Comparison of ENCODE assay signal across 33 cellular contexts in the genomic region with DNA sequence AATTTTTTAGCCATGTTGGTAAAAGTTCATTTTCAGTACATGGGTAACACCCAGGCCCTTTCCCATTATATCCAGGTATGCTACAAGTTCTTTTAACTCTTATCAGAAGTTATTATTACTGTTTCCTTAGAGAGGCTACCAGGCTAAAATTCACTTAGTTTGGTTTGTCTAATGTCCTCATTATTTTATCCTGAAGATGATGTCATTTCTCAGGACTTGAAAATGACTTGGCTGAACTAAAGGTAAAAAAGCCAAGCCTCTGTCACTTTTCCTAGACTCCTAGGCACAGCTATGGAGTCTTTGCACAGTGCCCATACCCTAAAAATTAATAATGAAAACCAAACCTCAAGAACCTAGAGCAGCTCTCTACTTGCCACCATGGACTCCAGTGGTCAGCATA. TPM values are rescaled to one million over a fixed set of nuclear protein-coding genes. Genes with fewer than 3 reads are reported as not detected.
"Had no signal": no experiment of that assay in that cellular context is flagged by ENCODE, and none has a peak within 500 bp of the region (broad histone marks: within the 10 kb centered on the region; RNA-seq: fewer than 3 reads in every experiment).

No MANE protein-coding gene starts in this region.

- H3K4me3 Mint-ChIP-seq: activated T-cell treated with anti-CD3 and anti-CD28 coated beads, Interleukin-2, amount 50 U/mL, for 72 hours; nephron progenitor cell; stimulated activated naive CD8-positive, alpha-beta T cell treated with anti-CD3 and anti-CD28 coated beads, Interleukin-15, amount 100 ng/mL, for 72 hours; T-helper 1 cell treated with Interleukin-12 subunit alpha and Interleukin-12 subunit beta and Interleukin-4 antibody, amounts not matched to agents 30 μg/mL and 1 μg/mL, for 36 hours had no signal

- H3K27ac Mint-ChIP-seq: nephron progenitor cell; T-helper 1 cell treated with Interleukin-12 subunit alpha and Interleukin-12 subunit beta and Interleukin-4 antibody, amounts not matched to agents 30 μg/mL and 1 μg/mL, for 36 hours had no signal

- H3K9me3 ChIP-seq: adrenal gland, body of pancreas, gastrocnemius medialis, left lung, ovary, thyroid gland had no signal

- H3K4me1 Mint-ChIP-seq: nephron progenitor cell had no signal

- DNase-seq: activated CD4-positive, alpha-beta T cell treated with anti-CD3 and anti-CD28 coated beads for 48 hours; activated CD4-positive, alpha-beta T cell treated with anti-CD3 and anti-CD28 coated beads, Interleukin-2, amount 50 U/mL, for 48 hours; activated naive CD4-positive, alpha-beta T cell; activated T-cell treated with anti-CD3 and anti-CD28 coated beads, Interleukin-2, amount 50 U/mL, for 72 hours; aorta; body of pancreas; effector CD8-positive, alpha-beta T cell; gastrocnemius medialis; glutamatergic neuron; left lung; naive B cell; nephron progenitor cell; ovary; stimulated activated CD4-positive, alpha-beta T cell treated with anti-CD3 and anti-CD28 coated beads, Interleukin-12 subunit alpha, Interleukin-12 subunit beta, amount 100 ng/mL, for 4 hours; stimulated activated CD4-positive, alpha-beta T cell treated with anti-CD3 and anti-CD28 coated beads, Interleukin-4, amount 100 ng/mL, for 1 hour; stimulated activated naive CD8-positive, alpha-beta T cell treated with anti-CD3 and anti-CD28 coated beads, Interleukin-15, amount 100 ng/mL, for 72 hours; T-helper 9 cell; thyroid gland; WERI-Rb-1 had no signal

- H3K27me3 ChIP-seq: adrenal gland, body of pancreas, gastrocnemius medialis, left lung, ovary, thyroid gland had no signal

- H3K27me3 Mint-ChIP-seq: naive B cell; progenitor cell of endocrine pancreas; stimulated activated naive CD8-positive, alpha-beta T cell treated with anti-CD3 and anti-CD28 coated beads, Interleukin-15, amount 100 ng/mL, for 72 hours had no signal

- ATAC-seq: activated CD4-positive, CD25-positive, alpha-beta regulatory T cell treated with anti-CD3 and anti-CD28 coated beads, Interleukin-2, amount 50 U/mL, for 24 hours; activated naive CD4-positive, alpha-beta T cell treated with anti-CD3 and anti-CD28 coated beads, Interleukin-2, amount 50 U/mL, for 72 hours; activated T-cell treated with anti-CD3 and anti-CD28 coated beads, Interleukin-2, amount 50 U/mL, for 72 hours; body of pancreas; gastrocnemius medialis; left lung; sciatic nerve; stimulated activated naive CD8-positive, alpha-beta T cell treated with anti-CD3 and anti-CD28 coated beads, Interleukin-15, amount 100 ng/mL, for 72 hours had no signal

- H3K9me3 Mint-ChIP-seq: activated naive CD4-positive, alpha-beta T cell treated with anti-CD3 and anti-CD28 coated beads, Interleukin-2, amount 50 U/mL, for 72 hours; activated T-cell treated with anti-CD3 and anti-CD28 coated beads, Interleukin-2, amount 50 U/mL, for 72 hours; naive B cell; nephron progenitor cell; stimulated activated naive CD8-positive, alpha-beta T cell treated with anti-CD3 and anti-CD28 coated beads, Interleukin-15, amount 100 ng/mL, for 72 hours; T-helper 1 cell treated with Interleukin-12 subunit alpha and Interleukin-12 subunit beta and Interleukin-4 antibody, amounts not matched to agents 30 μg/mL and 1 μg/mL, for 36 hours had no signal

- H3K36me3 ChIP-seq: ovary had no signal

- FAIRE-seq: colon, endometrium, islet of Langerhans had no signal

- H3K4me3 ChIP-seq: adrenal gland, body of pancreas, gastrocnemius medialis, left lung, lung, ovary, skin epidermis, thyroid gland had no signal

- H3K27ac ChIP-seq: adrenal gland, body of pancreas, gastrocnemius medialis, ovary, thyroid gland, WERI-Rb-1 had no signal

RNA-seq across cellular contexts. Expression of a gene that starts 27.4 kb away (rescaled TPM):
- total RNA-seq: adrenal gland, aorta, body of pancreas, dermis microvascular lymphatic vessel endothelial cell, epithelial cell of proximal tubule, urinary bladder had no signal
